In genomic region chr11:45722144-45722543, GRCh38 we compare ENCODE assay signal across 1 cellular context.
A peak's percentile ranks its signal among the peaks of the same experiment; 100 is the strongest.
TF ChIP-seq lines count a peak whose summit lies in the region.

No MANE protein-coding gene starts in this region.

TF ChIP-seq in K562, 482 proteins besides CTCF, POLR2A, EP300 and RAD21 (continued from another document):
- TF ChIP-seq ZBTB9 (CRISPR knock-in tag; IDR thresholded peaks at IDR 0.05) (no peak), MEIS2 (IDR thresholded peaks at IDR 0.05; ENCODE audit: partially characterized antibody) (no peak), ZBTB49 (CRISPR knock-in tag; IDR thresholded peaks at IDR 0.05; ENCODE audit: borderline replicate concordance) (no peak), TBP (optimal IDR thresholded peaks at IDR 0.05; ENCODE audit: low read depth, low read length) (no peak), ZNF639 (CRISPR knock-in tag; conservative IDR thresholded peaks at IDR 0.05 in 1 of 2, IDR thresholded peaks at IDR 0.05 in 1 of 2) (no peak), PBX2 (CRISPR knock-in tag; IDR thresholded peaks at IDR 0.05; ENCODE audit: low read depth) (no peak), PBX2 (tag; conservative IDR thresholded peaks at IDR 0.05; ENCODE audit: low read depth) (peak; percentile 65), RBM25 (IDR thresholded peaks at IDR 0.05; ENCODE audit: low read depth, low read length, severe bottlenecking) (peak; percentile 24), NFYB (IDR thresholded peaks at IDR 0.05; ENCODE audit: extremely low read depth, insufficient read length) (peak; percentile 42), DLX4 (CRISPR knock-in tag; IDR thresholded peaks at IDR 0.05) (no peak), SP2 (IDR thresholded peaks at IDR 0.05; ENCODE audit: extremely low read depth, low read depth, low read length, poor library complexity, severe bottlenecking) (peak; percentile 35), EWSR1 (IDR thresholded peaks at IDR 0.05; ENCODE audit: borderline replicate concordance, low read depth, partially characterized antibody) (no peak), XRCC3 (IDR thresholded peaks at IDR 0.05) (no peak), ZBTB5 (IDR thresholded peaks at IDR 0.05) (no peak), CREM (IDR thresholded peaks at IDR 0.05; ENCODE audit: low read depth) (no peak), ZNF707 (CRISPR knock-in tag; conservative IDR thresholded peaks at IDR 0.05) (no peak), OTX1 (CRISPR knock-in tag; IDR thresholded peaks at IDR 0.05) (no peak), GATAD2A (IDR thresholded peaks at IDR 0.05) (no peak), PCBP2 (IDR thresholded peaks at IDR 0.05; ENCODE audit: low read depth, low read length, poor library complexity, severe bottlenecking) (no peak), ZNF79 (CRISPR knock-in tag; IDR thresholded peaks at IDR 0.05; ENCODE audit: low read depth) (no peak), THAP12 (CRISPR knock-in tag; IDR thresholded peaks at IDR 0.05) (no peak), E2F3 (CRISPR knock-in tag; IDR thresholded peaks at IDR 0.05) (no peak), ZNF175 (CRISPR knock-in tag; IDR thresholded peaks at IDR 0.05; ENCODE audit: low read depth) (no peak), HDAC3 (IDR thresholded peaks at IDR 0.05; ENCODE audit: borderline replicate concordance, partially characterized antibody) (no peak), HDGF (IDR thresholded peaks at IDR 0.05) (no peak), TFAP4 (CRISPR knock-in tag; IDR thresholded peaks at IDR 0.05; ENCODE audit: borderline replicate concordance) (no peak), CREBBP (IDR thresholded peaks at IDR 0.05; ENCODE audit: low read depth, low read length) (no peak), NCOA1 (IDR thresholded peaks at IDR 0.05; ENCODE audit: low read depth) (no peak), GTF2B (IDR thresholded peaks at IDR 0.05; ENCODE audit: extremely low read depth, insufficient read length) (no peak), ZNF766 (CRISPR knock-in tag; conservative IDR thresholded peaks at IDR 0.05) (no peak), TAL1 (IDR thresholded peaks at IDR 0.05) (no peak), ZNF12 (CRISPR knock-in tag; IDR thresholded peaks at IDR 0.05) (no peak), SMARCA5 (IDR thresholded peaks at IDR 0.05) (no peak), ZNF655 (CRISPR knock-in tag; IDR thresholded peaks at IDR 0.05) (no peak), ZNF395 (CRISPR knock-in tag; IDR thresholded peaks at IDR 0.05) (no peak), GTF2F1 (IDR thresholded peaks at IDR 0.05; ENCODE audit: low read depth, low read length) (no peak), NBN (IDR thresholded peaks at IDR 0.05; ENCODE audit: low read depth) (no peak), ZNF354B (CRISPR knock-in tag; IDR thresholded peaks at IDR 0.05) (no peak), PTTG1 (tag; IDR thresholded peaks at IDR 0.05; ENCODE audit: low read depth) (no peak), PKNOX1 (IDR thresholded peaks at IDR 0.05) (peak; percentile 96), PHB (CRISPR knock-in tag; IDR thresholded peaks at IDR 0.05) (no peak), VEZF1 (CRISPR knock-in tag; IDR thresholded peaks at IDR 0.05) (no peak)
